ENCODE assay signal across 9 cellular contexts in the genomic region with DNA sequence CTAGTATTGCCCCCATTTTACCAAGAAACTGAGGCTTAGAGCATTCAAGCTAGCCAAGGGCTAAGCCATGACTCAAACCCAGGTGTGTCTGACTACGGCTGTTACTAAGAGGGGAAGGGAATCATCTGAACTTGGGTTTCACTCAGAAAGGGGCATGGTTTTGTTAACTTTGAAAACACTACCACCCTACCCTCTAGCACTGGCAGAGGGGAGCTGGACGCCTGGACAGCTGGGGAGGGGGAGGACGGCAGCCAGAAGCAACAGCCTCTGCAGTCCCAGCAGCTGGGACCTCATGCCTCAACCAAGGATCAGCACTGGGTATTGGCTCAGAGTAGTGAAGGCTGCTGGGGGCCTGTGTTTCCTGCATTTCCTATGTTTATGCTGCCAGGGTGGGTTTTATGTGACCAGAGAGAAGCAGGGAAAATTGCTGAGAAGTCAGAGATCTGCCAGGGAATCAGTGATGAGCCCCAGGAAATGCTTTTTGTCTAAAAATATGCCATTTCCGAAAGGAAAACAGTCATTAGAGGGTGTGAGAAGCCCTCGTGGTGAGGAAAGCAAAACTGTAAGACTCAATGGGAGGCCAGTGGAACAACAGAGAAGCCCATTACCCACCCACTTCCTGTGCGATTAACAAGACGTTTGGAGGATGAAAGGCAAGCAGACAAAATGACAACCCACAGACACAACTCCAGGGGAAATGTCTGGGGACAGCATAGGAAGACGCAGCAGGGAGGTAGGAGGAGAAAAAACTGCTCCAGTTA. TPM values are rescaled to one million over a fixed set of nuclear protein-coding genes. Genes with fewer than 3 reads are reported as not detected.
DNase-seq lines count a peak whose midpoint lies in the region; ATAC-seq and TF ChIP-seq lines count a peak whose summit lies in the region.
"Had no signal": no experiment of that assay in that cellular context is flagged by ENCODE, and none has a peak within 500 bp of the region (broad histone marks: within the 10 kb centered on the region; RNA-seq: fewer than 3 reads in every experiment).

No MANE protein-coding gene starts in this region.

- no peaks in the 10 kb centered on the region for H3K9me3 Mint-ChIP-seq in WTC11

- H3K36me3 ChIP-seq in thyroid gland (no peaks in the 10 kb centered on the region), Karpas-422 (ENCODE audit: insufficient read depth, low read length) (no peaks in the 10 kb centered on the region)

- H3K27me3 ChIP-seq in thyroid gland (no peaks in the 10 kb centered on the region), Karpas-422 (ENCODE audit: low read length) (no peaks in the 10 kb centered on the region)

- no peak overlapping the region for H3K4me3 ChIP-seq in fibroblast of mammary gland (ENCODE audit: control insufficient read depth, low read depth, low read length)
- H3K4me3 ChIP-seq in thyroid gland (replicated peaks in 1 of 3), result no peak overlapping the region
- no peak overlapping the region for H3K4me3 ChIP-seq in Karpas-422 (ENCODE audit: low read length)

- no peaks in the 10 kb centered on the region for H3K36me3 Mint-ChIP-seq in WTC11

- H3K79me2 ChIP-seq in Karpas-422 (ENCODE audit: low read length), result no peaks in the 10 kb centered on the region

- CTCF ChIA-PET in WTC11 (lab: Charles Lee), result no interaction called here

- peak overlapping the region; percentile 54; the same call in 1 of the 2 replicates for H3K27ac Mint-ChIP-seq in WTC11

- H3K4me1 Mint-ChIP-seq in WTC11, result peaks cover 22% of the 10 kb centered on the region

- peak overlapping the region in 2 of 3 donors; percentile 82 to 83 for H3K27ac ChIP-seq in thyroid gland
- no peak overlapping the region for H3K27ac ChIP-seq in Karpas-422 (ENCODE audit: low read length)

- H2AFZ ChIP-seq in Karpas-422 (ENCODE audit: low read length), result no peak overlapping the region

- DNase-seq in activated gamma-delta T cell treated with Interleukin-2 at 50 U/mL for 16 hours, result peak; percentile 30
- no peak for DNase-seq in activated gamma-delta T cell (lab: John Stamatoyannopoulos, UW)
- DNase-seq in WTC11 (ENCODE audit: low spot score), result no peak
- peak; percentile 23 for DNase-seq in fibroblast of mammary gland (ENCODE audit: low read depth)
- DNase-seq in thyroid gland, result no peak
- no peak for DNase-seq in retina
- DNase-seq in Karpas-422, result no peak
- DNase-seq: NCI-H1436 treated with DMSO at 0.1 percent for 48 hours had no signal

- H3K9ac ChIP-seq in Karpas-422 (ENCODE audit: low read length), result no peak overlapping the region

- intact Hi-C loops in thyroid gland (cut with DNase I), result loop anchor here (10.0 kb wide), 1 partner anchor 52 kb away; no protein-coding TSS in a partner anchor

- ATAC-seq in WTC11 (peak; percentile 48), GM21737 (IDR thresholded peaks at IDR 0.05; ENCODE audit: unreplicated experiment) (no peak)

- no peaks in the 10 kb centered on the region for H3K9me2 ChIP-seq in Karpas-422 (replicated peaks; ENCODE audit: insufficient read depth, low read length)

- H3K4me2 ChIP-seq in Karpas-422 (ENCODE audit: low read depth, low read length, poor library complexity, severe bottlenecking), result no peak overlapping the region

- POLR2A ChIA-PET in WTC11 (lab: Charles Lee), result no interaction called here

- H3K4me1 ChIP-seq in thyroid gland (peaks cover 72 to 76% of the 10 kb centered on the region in 2 donors), Karpas-422 (ENCODE audit: low read length) (no peaks in the 10 kb centered on the region)

- no peak overlapping the region for H3K4me3 Mint-ChIP-seq in WTC11

- no peak for TF ChIP-seq CTCF in WTC11 (IDR thresholded peaks at IDR 0.05)
- no peak for TF ChIP-seq CTCF in fibroblast of mammary gland (conservative IDR thresholded peaks at IDR 0.05; ENCODE audit: control insufficient read depth, insufficient read depth, low read depth, low read length)
- TF ChIP-seq CTCF in thyroid gland (IDR thresholded peaks at IDR 0.05), result no peak

- no peaks in the 10 kb centered on the region for H4K20me1 ChIP-seq in Karpas-422 (ENCODE audit: insufficient read depth, low read depth, low read length)

- no peaks in the 10 kb centered on the region for H3K27me3 Mint-ChIP-seq in WTC11 (ENCODE audit: low read depth)

- TF ChIP-seq POLR2A in thyroid gland (IDR thresholded peaks at IDR 0.05), result no peak

- WGBS in thyroid gland, 2 donors, result 54 to 63% methylated on average over 8 of the region's 8 CpGs

- no peaks in the 10 kb centered on the region for H3K9me3 ChIP-seq in thyroid gland
- no peaks in the 10 kb centered on the region for H3K9me3 ChIP-seq in Karpas-422 (ENCODE audit: low read length)

TF ChIP-seq in WTC11, 78 proteins besides CTCF, POLR2A, EP300 and RAD21 (continues in another document):
- TF ChIP-seq, protein P1, sequence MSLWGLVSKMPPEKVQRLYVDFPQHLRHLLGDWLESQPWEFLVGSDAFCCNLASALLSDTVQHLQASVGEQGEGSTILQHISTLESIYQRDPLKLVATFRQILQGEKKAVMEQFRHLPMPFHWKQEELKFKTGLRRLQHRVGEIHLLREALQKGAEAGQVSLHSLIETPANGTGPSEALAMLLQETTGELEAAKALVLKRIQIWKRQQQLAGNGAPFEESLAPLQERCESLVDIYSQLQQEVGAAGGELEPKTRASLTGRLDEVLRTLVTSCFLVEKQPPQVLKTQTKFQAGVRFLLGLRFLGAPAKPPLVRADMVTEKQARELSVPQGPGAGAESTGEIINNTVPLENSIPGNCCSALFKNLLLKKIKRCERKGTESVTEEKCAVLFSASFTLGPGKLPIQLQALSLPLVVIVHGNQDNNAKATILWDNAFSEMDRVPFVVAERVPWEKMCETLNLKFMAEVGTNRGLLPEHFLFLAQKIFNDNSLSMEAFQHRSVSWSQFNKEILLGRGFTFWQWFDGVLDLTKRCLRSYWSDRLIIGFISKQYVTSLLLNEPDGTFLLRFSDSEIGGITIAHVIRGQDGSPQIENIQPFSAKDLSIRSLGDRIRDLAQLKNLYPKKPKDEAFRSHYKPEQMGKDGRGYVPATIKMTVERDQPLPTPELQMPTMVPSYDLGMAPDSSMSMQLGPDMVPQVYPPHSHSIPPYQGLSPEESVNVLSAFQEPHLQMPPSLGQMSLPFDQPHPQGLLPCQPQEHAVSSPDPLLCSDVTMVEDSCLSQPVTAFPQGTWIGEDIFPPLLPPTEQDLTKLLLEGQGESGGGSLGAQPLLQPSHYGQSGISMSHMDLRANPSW (CRISPR knock-in tag; conservative IDR thresholded peaks at IDR 0.05; ENCODE audit: low read depth), result no peak
- TF ChIP-seq, protein P2, sequence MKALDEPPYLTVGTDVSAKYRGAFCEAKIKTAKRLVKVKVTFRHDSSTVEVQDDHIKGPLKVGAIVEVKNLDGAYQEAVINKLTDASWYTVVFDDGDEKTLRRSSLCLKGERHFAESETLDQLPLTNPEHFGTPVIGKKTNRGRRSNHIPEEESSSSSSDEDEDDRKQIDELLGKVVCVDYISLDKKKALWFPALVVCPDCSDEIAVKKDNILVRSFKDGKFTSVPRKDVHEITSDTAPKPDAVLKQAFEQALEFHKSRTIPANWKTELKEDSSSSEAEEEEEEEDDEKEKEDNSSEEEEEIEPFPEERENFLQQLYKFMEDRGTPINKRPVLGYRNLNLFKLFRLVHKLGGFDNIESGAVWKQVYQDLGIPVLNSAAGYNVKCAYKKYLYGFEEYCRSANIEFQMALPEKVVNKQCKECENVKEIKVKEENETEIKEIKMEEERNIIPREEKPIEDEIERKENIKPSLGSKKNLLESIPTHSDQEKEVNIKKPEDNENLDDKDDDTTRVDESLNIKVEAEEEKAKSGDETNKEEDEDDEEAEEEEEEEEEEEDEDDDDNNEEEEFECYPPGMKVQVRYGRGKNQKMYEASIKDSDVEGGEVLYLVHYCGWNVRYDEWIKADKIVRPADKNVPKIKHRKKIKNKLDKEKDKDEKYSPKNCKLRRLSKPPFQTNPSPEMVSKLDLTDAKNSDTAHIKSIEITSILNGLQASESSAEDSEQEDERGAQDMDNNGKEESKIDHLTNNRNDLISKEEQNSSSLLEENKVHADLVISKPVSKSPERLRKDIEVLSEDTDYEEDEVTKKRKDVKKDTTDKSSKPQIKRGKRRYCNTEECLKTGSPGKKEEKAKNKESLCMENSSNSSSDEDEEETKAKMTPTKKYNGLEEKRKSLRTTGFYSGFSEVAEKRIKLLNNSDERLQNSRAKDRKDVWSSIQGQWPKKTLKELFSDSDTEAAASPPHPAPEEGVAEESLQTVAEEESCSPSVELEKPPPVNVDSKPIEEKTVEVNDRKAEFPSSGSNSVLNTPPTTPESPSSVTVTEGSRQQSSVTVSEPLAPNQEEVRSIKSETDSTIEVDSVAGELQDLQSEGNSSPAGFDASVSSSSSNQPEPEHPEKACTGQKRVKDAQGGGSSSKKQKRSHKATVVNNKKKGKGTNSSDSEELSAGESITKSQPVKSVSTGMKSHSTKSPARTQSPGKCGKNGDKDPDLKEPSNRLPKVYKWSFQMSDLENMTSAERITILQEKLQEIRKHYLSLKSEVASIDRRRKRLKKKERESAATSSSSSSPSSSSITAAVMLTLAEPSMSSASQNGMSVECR (CRISPR knock-in tag; IDR thresholded peaks at IDR 0.05; ENCODE audit: borderline replicate concordance), result no peak
- TF ChIP-seq, protein P3, sequence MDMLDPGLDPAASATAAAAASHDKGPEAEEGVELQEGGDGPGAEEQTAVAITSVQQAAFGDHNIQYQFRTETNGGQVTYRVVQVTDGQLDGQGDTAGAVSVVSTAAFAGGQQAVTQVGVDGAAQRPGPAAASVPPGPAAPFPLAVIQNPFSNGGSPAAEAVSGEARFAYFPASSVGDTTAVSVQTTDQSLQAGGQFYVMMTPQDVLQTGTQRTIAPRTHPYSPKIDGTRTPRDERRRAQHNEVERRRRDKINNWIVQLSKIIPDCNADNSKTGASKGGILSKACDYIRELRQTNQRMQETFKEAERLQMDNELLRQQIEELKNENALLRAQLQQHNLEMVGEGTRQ (CRISPR knock-in tag; IDR thresholded peaks at IDR 0.05), result no peak
- TF ChIP-seq, protein P4, sequence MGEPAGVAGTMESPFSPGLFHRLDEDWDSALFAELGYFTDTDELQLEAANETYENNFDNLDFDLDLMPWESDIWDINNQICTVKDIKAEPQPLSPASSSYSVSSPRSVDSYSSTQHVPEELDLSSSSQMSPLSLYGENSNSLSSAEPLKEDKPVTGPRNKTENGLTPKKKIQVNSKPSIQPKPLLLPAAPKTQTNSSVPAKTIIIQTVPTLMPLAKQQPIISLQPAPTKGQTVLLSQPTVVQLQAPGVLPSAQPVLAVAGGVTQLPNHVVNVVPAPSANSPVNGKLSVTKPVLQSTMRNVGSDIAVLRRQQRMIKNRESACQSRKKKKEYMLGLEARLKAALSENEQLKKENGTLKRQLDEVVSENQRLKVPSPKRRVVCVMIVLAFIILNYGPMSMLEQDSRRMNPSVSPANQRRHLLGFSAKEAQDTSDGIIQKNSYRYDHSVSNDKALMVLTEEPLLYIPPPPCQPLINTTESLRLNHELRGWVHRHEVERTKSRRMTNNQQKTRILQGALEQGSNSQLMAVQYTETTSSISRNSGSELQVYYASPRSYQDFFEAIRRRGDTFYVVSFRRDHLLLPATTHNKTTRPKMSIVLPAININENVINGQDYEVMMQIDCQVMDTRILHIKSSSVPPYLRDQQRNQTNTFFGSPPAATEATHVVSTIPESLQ (CRISPR knock-in tag; IDR thresholded peaks at IDR 0.05), result no peak

RNA-seq across cellular contexts. Expression of a gene that starts 41.2 kb away (rescaled TPM):
- not detected in 3 replicates for total RNA-seq in WTC11 (2021)
- 1 to 10 TPM in 3 of 4 donors, under 1 TPM in 1; 0.81 to 4.6 (median 1.8) TPM for total RNA-seq in thyroid gland
- not detected in 2 replicates for total RNA-seq in Karpas-422 (2014; rRNA removed; shearing (Covaris generic); ENCODE audit: low replicate concordance)

Comparison
In these comparisons a context has a peak if more than half of its experiments do, and no peak if none do; other contexts are left out.
1. DNase-seq: peak in activated gamma-delta T cell treated with Interleukin-2 at 50 U/mL for 16 hours (single experiment) and fibroblast of mammary gland (single experiment); none in activated gamma-delta T cell (single experiment), WTC11 (single experiment), thyroid gland (0 of 2), retina (single experiment) and Karpas-422 (single experiment).